In the genomic region with DNA sequence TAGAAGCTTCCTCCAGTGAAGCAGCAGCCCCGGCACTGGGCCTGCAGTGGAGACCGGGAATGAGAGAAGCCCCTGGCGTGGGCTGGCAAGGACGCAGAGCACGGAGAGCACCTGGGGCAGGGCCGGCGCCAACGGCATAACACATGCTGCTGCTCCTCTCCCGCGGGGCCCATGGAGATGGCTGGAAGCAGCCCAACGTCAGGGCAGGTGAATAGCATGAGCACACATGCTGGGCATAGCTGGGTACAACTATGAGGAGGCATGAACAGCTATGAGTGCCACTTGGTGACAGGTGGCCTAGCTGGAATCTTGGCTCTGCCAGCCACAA, we compare ENCODE assay signal across 17 cellular contexts. TPM values are rescaled to one million over a fixed set of nuclear protein-coding genes. Genes with fewer than 3 reads are reported as not detected.
A peak's percentile ranks its signal among the peaks of the same experiment; 100 is the strongest.
DNase-seq lines count a peak whose midpoint lies in the region.
"Had no signal": no experiment of that assay in that cellular context is flagged by ENCODE, and none has a peak within 500 bp of the region (broad histone marks: within the 10 kb centered on the region; RNA-seq: fewer than 3 reads in every experiment).

No MANE protein-coding gene starts in this region.

- H3K9me3 Mint-ChIP-seq in immature natural killer cell: no peaks in the 10 kb centered on the region
- H3K9me3 Mint-ChIP-seq in activated CD4-positive, alpha-beta memory T cell treated with anti-CD3 and anti-CD28 coated beads for 36 hours: no peaks in the 10 kb centered on the region

- POLR2A ChIA-PET in activated CD4-positive, alpha-beta memory T cell treated with anti-CD3 and anti-CD28 coated beads for 36 hours (lab: Charles Lee): interaction anchor here (1.7 to 2.0 kb wide), 2 partner anchors 9 to 10 kb away, joined by 7 read pairs; no protein-coding TSS in a partner anchor

- H3K27me3 ChIP-seq in BLaER1: no peaks in the 10 kb centered on the region
- H3K27me3 ChIP-seq: ovary had no signal

- peaks cover 0 to 8% (median 0%) of the 10 kb centered on the region in 3 donors for H3K36me3 Mint-ChIP-seq in immature natural killer cell
- no peaks in the 10 kb centered on the region for H3K36me3 Mint-ChIP-seq in activated CD4-positive, alpha-beta memory T cell treated with anti-CD3 and anti-CD28 coated beads for 36 hours

- intact Hi-C loops in activated CD4-positive, alpha-beta memory T cell treated with anti-CD3 and anti-CD28 coated beads for 36 hours (cut with micrococcal nuclease): no loop called here

- H3K27ac Mint-ChIP-seq in immature natural killer cell: peak overlapping the region in 3 of 6 donors; percentile 28 to 69 (median 52)
- H3K27ac Mint-ChIP-seq in activated CD4-positive, alpha-beta memory T cell treated with anti-CD3 and anti-CD28 coated beads for 36 hours: no peak overlapping the region

- H3K4me3 Mint-ChIP-seq in immature natural killer cell: peak overlapping the region; percentile 8 to 55 (median 25)
- no peak overlapping the region for H3K4me3 Mint-ChIP-seq in activated CD4-positive, alpha-beta memory T cell treated with anti-CD3 and anti-CD28 coated beads for 36 hours

- DNase-seq in DMS79 (lab: John Stamatoyannopoulos, UW) (peak; percentile 82), NCI-H2171 treated with DMSO at 0.1 percent for 48 hours (lab: John Stamatoyannopoulos, UW) (peak; percentile 86), immature natural killer cell (no peak), NCI-H524 (lab: John Stamatoyannopoulos, UW) (no peak)
- DNase-seq in activated CD4-positive, alpha-beta memory T cell treated with anti-CD3 and anti-CD28 coated beads for 36 hours: no peak
- DNase-seq in activated CD8-positive, alpha-beta memory T cell treated with anti-CD3 and anti-CD28 coated beads, Interleukin-2, amount 50 U/mL, for 4 hours: no peak
- DNase-seq: AML-193; DMS 273 treated with DMSO at 0.1 percent for 48 hours; NCI-H345; ovary; SIG-M5; sigmoid colon; stimulated activated CD4-positive, alpha-beta T cell treated with anti-CD3 and anti-CD28 coated beads, Interleukin-2, amount 100 ng/mL, for 24 hours had no signal

- H3K9me3 ChIP-seq in BLaER1: no peaks in the 10 kb centered on the region
- H3K9me3 ChIP-seq: mucosa of descending colon, ovary, sigmoid colon had no signal

- CTCF ChIA-PET in activated CD4-positive, alpha-beta memory T cell treated with anti-CD3 and anti-CD28 coated beads for 36 hours (lab: Charles Lee): interaction anchor here (0.9 to 2.1 kb wide), 2 partner anchors 42 to 125 kb away, joined by 3 to 10 read pairs; no protein-coding TSS in a partner anchor

- H3K4me1 Mint-ChIP-seq in immature natural killer cell: peaks cover 42 to 62% of the 10 kb centered on the region in 2 donors
- peaks cover 49% of the 10 kb centered on the region for H3K4me1 Mint-ChIP-seq in activated CD4-positive, alpha-beta memory T cell treated with anti-CD3 and anti-CD28 coated beads for 36 hours (ENCODE audit: low read depth)

- peak overlapping the region; percentile 28; the same call in 1 of the 2 replicates for H3K4me3 ChIP-seq in BLaER1
- H3K4me3 ChIP-seq: coronary artery, mucosa of descending colon, ovary, sigmoid colon had no signal

- H4K20me1 ChIP-seq in BLaER1: no peaks in the 10 kb centered on the region

- peaks cover 75% of the 10 kb centered on the region for H3K4me1 ChIP-seq in BLaER1
- H3K4me1 ChIP-seq: sigmoid colon had no signal

- peak overlapping the region; percentile 53 for H3K9ac ChIP-seq in BLaER1

- no peaks in the 10 kb centered on the region for H3K36me3 ChIP-seq in BLaER1
- H3K36me3 ChIP-seq: ovary, sigmoid colon had no signal

- H3K27me3 Mint-ChIP-seq in immature natural killer cell (ENCODE audit: low read depth in 3 of 3): peaks cover 0 to 6% (median 2%) of the 10 kb centered on the region in 3 donors
- peaks cover 27% of the 10 kb centered on the region for H3K27me3 Mint-ChIP-seq in activated CD4-positive, alpha-beta memory T cell treated with anti-CD3 and anti-CD28 coated beads for 36 hours

- peak overlapping the region; percentile 85 for H3K4me2 ChIP-seq in BLaER1

- peak overlapping the region; percentile 77 for H3K27ac ChIP-seq in BLaER1
- H3K27ac ChIP-seq: coronary artery, ovary, sigmoid colon had no signal

RNA-seq across cellular contexts. Expression of gene IRF8, which starts 46.4 kb away (rescaled TPM):
- polyA plus RNA-seq in immature natural killer cell: 10 to 100 TPM; 69.7 to 92.8 (median 73.6) TPM
- 10 to 100 TPM; 41.7 to 43.1 TPM for total RNA-seq in activated CD4-positive, alpha-beta memory T cell treated with anti-CD3 and anti-CD28 coated beads for 36 hours
- total RNA-seq: endothelial cell of umbilical vein had no signal
- polyA plus RNA-seq: endothelial cell of umbilical vein had no signal

Comparison
In these comparisons a context has a peak if more than half of its experiments do, and no peak if none do; other contexts are left out.
1. DNase-seq: peak in DMS79 (single experiment) and NCI-H2171 treated with DMSO at 0.1 percent for 48 hours (single experiment); none in immature natural killer cell (0 of 3), activated CD4-positive, alpha-beta memory T cell treated with anti-CD3 and anti-CD28 coated beads for 36 hours (single experiment), activated CD8-positive, alpha-beta memory T cell treated with anti-CD3 and anti-CD28 coated beads, Interleukin-2, amount 50 U/mL, for 4 hours (single experiment) and NCI-H524 (0 of 2).